In the genomic region with DNA sequence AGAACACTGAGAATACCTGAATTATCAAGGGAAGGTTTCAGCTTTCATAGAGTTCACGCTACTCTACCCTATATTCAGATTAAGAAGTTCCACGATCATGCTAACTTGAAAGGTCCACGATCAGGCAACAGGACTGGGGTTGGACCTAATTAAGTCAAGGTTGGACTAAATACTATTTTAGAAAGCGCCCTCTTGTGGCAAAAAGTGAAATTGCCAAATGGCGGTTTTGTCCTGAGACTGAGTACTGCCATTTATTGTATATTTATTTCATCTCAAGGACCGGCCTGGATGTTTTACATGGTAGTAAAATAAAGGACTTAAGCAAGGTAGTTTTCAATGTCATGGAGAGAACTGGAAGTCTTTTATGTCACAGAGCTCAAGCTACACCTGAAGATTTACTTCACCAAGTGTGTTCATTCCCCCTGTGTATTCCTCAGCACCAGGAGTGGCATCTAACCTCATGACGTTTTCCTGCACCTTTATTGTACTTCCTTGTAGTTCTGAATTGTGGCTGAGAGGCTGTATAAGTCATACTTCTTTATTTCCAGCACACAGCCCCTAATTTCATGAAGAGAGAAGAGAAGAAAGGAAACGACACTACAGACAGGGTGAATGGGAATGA, we compare ENCODE assay signal across 8 cellular contexts. TPM values are rescaled to one million over a fixed set of nuclear protein-coding genes. Genes with fewer than 3 reads are reported as not detected.
A peak's percentile ranks its signal among the peaks of the same experiment; 100 is the strongest.
DNase-seq lines count a peak whose midpoint lies in the region; ATAC-seq and TF ChIP-seq lines count a peak whose summit lies in the region.

No MANE protein-coding gene starts in this region.

- peak; percentile 67 for TF ChIP-seq CTCF in NB4 (IDR thresholded peaks at IDR 0.05; ENCODE audit: low read depth, low read length)
- peak; percentile 57 for TF ChIP-seq CTCF in WI38 (IDR thresholded peaks at IDR 0.05; ENCODE audit: low read depth, low read length)
- TF ChIP-seq CTCF in chondrocyte (IDR thresholded peaks at IDR 0.05): peak; percentile 91
- TF ChIP-seq CTCF in mesothelial cell of epicardium (IDR thresholded peaks at IDR 0.05; ENCODE audit: unreplicated experiment): peak; percentile 93

- no peak for TF ChIP-seq POLR2A in NB4 (IDR thresholded peaks at IDR 0.05; ENCODE audit: extremely low read depth, insufficient read length)

- no peak overlapping the region for H3K27ac Mint-ChIP-seq in chondrocyte (ENCODE audit: unreplicated experiment)
- no peak overlapping the region for H3K27ac Mint-ChIP-seq in mesothelial cell of epicardium

- no peaks in the 10 kb centered on the region for H3K4me1 Mint-ChIP-seq in chondrocyte (ENCODE audit: low read depth)
- H3K4me1 Mint-ChIP-seq in mesothelial cell of epicardium: no peaks in the 10 kb centered on the region

- DNase-seq in AML-193 (lab: John Stamatoyannopoulos, UW) (peak; percentile 18 to 25), NB4 (ENCODE audit: low read depth) (peak; percentile 60), chondrocyte (ENCODE audit: low spot score) (no peak), mesothelial cell of epicardium (ENCODE audit: low spot score in 2 of 2, unreplicated experiment in 2 of 2) (peak in 1 of 2 experiments; percentile 52)
- peak in 4 of 6 experiments; percentile 1 to 56 (median 22) for DNase-seq in stimulated activated naive CD4-positive, alpha-beta T cell (lab: John Stamatoyannopoulos, UW)

- H3K27me3 Mint-ChIP-seq in chondrocyte (ENCODE audit: low read depth) (peaks cover 23% of the 10 kb centered on the region), mesothelial cell of epicardium (ENCODE audit: low read depth) (peaks cover 56% of the 10 kb centered on the region)

- H3K9me3 Mint-ChIP-seq in chondrocyte (ENCODE audit: low read depth) (no peaks in the 10 kb centered on the region), mesothelial cell of epicardium (peaks cover under 1% of the 10 kb centered on the region)

- H3K36me3 Mint-ChIP-seq in chondrocyte (ENCODE audit: low read depth) (no peaks in the 10 kb centered on the region), mesothelial cell of epicardium (no peaks in the 10 kb centered on the region)

- H3K4me3 ChIP-seq in NB4 (ENCODE audit: low read depth, low read length) (no peak overlapping the region), WI38 (ENCODE audit: low read depth, low read length) (no peak overlapping the region)

- no peak overlapping the region for H3K4me3 Mint-ChIP-seq in chondrocyte (ENCODE audit: unreplicated experiment)
- no peak overlapping the region for H3K4me3 Mint-ChIP-seq in mesothelial cell of epicardium

- ATAC-seq in GM18519 (IDR thresholded peaks at IDR 0.05; ENCODE audit: low FRiP score, unreplicated experiment) (peak; percentile 54), GM21825 (IDR thresholded peaks at IDR 0.05; ENCODE audit: unreplicated experiment) (no peak)

RNA-seq across cellular contexts. Expression of gene SRD5A2, which starts 56.8 kb away (rescaled TPM):
- not detected in 3 replicates for total RNA-seq in chondrocyte
- not detected in 3 replicates for total RNA-seq in mesothelial cell of epicardium
